ENCODE assay signal across 2 cellular contexts in the genomic region with DNA sequence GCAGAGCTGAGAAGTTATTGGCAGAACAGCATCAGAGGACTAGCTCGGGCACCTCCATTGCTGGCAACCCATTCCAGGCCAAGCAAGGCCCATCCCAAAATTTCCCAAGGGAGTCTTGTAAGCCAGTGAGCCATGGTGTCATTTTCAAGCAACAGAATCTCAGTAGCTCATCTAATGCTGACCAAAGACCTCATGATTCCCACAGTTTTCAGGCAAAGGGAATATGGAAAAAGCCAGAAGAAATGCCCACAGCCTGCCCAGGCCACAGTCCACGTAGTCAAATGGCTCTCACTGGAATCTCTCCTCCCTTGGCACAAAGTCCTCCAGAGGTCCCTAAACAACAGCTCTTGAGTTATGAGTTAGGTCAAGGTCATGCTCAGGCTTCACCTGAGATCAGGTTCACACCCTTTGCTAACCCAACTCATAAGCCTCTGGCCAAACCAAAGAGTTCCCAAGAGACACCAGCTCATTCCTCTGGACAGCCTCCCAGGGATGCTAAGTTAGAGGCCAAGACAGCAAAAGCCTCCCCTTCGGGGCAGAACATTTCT.
A peak's percentile ranks its signal among the peaks of the same experiment; 100 is the strongest.
TF ChIP-seq lines count a peak whose summit lies in the region.

No MANE protein-coding gene starts in this region.

TF ChIP-seq in HepG2, 621 proteins besides CTCF, POLR2A, EP300 and RAD21 (continues in another document):
- no peak for TF ChIP-seq KDM6A (CRISPR knock-in tag; IDR thresholded peaks at IDR 0.05; ENCODE audit: low read depth)
- TF ChIP-seq ZNF143 (CRISPR knock-in tag; IDR thresholded peaks at IDR 0.05): peak; percentile 31; the same call in 1 of the 2 replicates
- TF ChIP-seq NR2F6 (IDR thresholded peaks at IDR 0.05): peak; percentile 76
- peak; percentile 66 for TF ChIP-seq NR2F6 (CRISPR knock-in tag; IDR thresholded peaks at IDR 0.05)
- 0 out of 2 replicates have a peak, but pooled peaks have one; percentile 20 for TF ChIP-seq BORCS8-MEF2B (CRISPR knock-in tag; IDR thresholded peaks at IDR 0.05)
- no peak for TF ChIP-seq FOXK2 (IDR thresholded peaks at IDR 0.05)
- TF ChIP-seq ZNF672 (CRISPR knock-in tag; IDR thresholded peaks at IDR 0.05): no peak
- TF ChIP-seq PHF21A (CRISPR knock-in tag; IDR thresholded peaks at IDR 0.05): peak; percentile 51; the same call in 1 of the 2 replicates
- TF ChIP-seq NR2F2 (IDR thresholded peaks at IDR 0.05; ENCODE audit: borderline replicate concordance, low read depth): 0 out of 2 replicates have a peak, but pooled peaks have one; percentile 60
- TF ChIP-seq ESRRA (CRISPR knock-in tag; IDR thresholded peaks at IDR 0.05; ENCODE audit: low read depth): peak; percentile 62; the same call in 1 of the 2 replicates
- TF ChIP-seq TEAD2 (CRISPR knock-in tag; IDR thresholded peaks at IDR 0.05): 0 out of 2 replicates have a peak, but pooled peaks have one; percentile 35
- no peak for TF ChIP-seq HNRNPH1 (optimal IDR thresholded peaks at IDR 0.05; ENCODE audit: low read depth, low read length)
- TF ChIP-seq, protein P1, sequence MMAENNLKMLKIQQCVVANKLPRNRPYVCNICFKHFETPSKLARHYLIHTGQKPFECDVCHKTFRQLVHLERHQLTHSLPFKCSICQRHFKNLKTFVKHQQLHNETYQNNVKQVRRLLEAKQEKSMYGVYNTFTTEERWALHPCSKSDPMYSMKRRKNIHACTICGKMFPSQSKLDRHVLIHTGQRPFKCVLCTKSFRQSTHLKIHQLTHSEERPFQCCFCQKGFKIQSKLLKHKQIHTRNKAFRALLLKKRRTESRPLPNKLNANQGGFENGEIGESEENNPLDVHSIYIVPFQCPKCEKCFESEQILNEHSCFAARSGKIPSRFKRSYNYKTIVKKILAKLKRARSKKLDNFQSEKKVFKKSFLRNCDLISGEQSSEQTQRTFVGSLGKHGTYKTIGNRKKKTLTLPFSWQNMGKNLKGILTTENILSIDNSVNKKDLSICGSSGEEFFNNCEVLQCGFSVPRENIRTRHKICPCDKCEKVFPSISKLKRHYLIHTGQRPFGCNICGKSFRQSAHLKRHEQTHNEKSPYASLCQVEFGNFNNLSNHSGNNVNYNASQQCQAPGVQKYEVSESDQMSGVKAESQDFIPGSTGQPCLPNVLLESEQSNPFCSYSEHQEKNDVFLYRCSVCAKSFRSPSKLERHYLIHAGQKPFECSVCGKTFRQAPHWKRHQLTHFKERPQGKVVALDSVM (CRISPR knock-in tag; IDR thresholded peaks at IDR 0.05): peak; percentile 49; the same call in 1 of the 2 replicates
- TF ChIP-seq NFE2L2 (IDR thresholded peaks at IDR 0.05; ENCODE audit: low read length): no peak
- TF ChIP-seq MIER2 (CRISPR knock-in tag; IDR thresholded peaks at IDR 0.05): no peak
- TF ChIP-seq, protein P2, sequence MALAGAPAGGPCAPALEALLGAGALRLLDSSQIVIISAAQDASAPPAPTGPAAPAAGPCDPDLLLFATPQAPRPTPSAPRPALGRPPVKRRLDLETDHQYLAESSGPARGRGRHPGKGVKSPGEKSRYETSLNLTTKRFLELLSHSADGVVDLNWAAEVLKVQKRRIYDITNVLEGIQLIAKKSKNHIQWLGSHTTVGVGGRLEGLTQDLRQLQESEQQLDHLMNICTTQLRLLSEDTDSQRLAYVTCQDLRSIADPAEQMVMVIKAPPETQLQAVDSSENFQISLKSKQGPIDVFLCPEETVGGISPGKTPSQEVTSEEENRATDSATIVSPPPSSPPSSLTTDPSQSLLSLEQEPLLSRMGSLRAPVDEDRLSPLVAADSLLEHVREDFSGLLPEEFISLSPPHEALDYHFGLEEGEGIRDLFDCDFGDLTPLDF (CRISPR knock-in tag; IDR thresholded peaks at IDR 0.05): 0 out of 2 replicates have a peak, but pooled peaks have one; percentile 25
- peak; percentile 92 for TF ChIP-seq HNF4A (CRISPR knock-in tag; IDR thresholded peaks at IDR 0.05)
- TF ChIP-seq GATAD2A (CRISPR knock-in tag; IDR thresholded peaks at IDR 0.05): peak; percentile 18; the same call in 1 of the 2 replicates
- peak; percentile 18; the same call in 1 of the 2 replicates for TF ChIP-seq ARID5B (CRISPR knock-in tag; IDR thresholded peaks at IDR 0.05)
- TF ChIP-seq, protein P3, sequence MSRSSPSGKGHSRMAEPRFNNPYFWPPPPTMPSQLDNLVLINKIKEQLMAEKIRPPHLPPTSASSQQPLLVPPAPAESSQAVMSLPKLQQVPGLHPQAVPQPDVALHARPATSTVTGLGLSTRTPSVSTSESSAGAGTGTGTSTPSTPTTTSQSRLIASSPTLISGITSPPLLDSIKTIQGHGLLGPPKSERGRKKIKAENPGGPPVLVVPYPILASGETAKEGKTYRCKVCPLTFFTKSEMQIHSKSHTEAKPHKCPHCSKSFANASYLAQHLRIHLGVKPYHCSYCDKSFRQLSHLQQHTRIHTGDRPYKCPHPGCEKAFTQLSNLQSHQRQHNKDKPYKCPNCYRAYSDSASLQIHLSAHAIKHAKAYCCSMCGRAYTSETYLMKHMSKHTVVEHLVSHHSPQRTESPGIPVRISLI (CRISPR knock-in tag; IDR thresholded peaks at IDR 0.05; ENCODE audit: borderline replicate concordance): no peak
- TF ChIP-seq ZMYM4 (CRISPR knock-in tag; IDR thresholded peaks at IDR 0.05): peak; percentile 51; the same call in 1 of the 2 replicates
- no peak for TF ChIP-seq EHMT2 (IDR thresholded peaks at IDR 0.05; ENCODE audit: borderline replicate concordance, low read depth, low read length)

TF ChIP-seq in GM12878, 131 proteins besides CTCF, POLR2A, EP300 and RAD21:
- no peak for TF ChIP-seq PAX5 (IDR thresholded peaks at IDR 0.05; ENCODE audit: borderline replicate concordance, low read depth, low read length)
- TF ChIP-seq, protein P4, sequence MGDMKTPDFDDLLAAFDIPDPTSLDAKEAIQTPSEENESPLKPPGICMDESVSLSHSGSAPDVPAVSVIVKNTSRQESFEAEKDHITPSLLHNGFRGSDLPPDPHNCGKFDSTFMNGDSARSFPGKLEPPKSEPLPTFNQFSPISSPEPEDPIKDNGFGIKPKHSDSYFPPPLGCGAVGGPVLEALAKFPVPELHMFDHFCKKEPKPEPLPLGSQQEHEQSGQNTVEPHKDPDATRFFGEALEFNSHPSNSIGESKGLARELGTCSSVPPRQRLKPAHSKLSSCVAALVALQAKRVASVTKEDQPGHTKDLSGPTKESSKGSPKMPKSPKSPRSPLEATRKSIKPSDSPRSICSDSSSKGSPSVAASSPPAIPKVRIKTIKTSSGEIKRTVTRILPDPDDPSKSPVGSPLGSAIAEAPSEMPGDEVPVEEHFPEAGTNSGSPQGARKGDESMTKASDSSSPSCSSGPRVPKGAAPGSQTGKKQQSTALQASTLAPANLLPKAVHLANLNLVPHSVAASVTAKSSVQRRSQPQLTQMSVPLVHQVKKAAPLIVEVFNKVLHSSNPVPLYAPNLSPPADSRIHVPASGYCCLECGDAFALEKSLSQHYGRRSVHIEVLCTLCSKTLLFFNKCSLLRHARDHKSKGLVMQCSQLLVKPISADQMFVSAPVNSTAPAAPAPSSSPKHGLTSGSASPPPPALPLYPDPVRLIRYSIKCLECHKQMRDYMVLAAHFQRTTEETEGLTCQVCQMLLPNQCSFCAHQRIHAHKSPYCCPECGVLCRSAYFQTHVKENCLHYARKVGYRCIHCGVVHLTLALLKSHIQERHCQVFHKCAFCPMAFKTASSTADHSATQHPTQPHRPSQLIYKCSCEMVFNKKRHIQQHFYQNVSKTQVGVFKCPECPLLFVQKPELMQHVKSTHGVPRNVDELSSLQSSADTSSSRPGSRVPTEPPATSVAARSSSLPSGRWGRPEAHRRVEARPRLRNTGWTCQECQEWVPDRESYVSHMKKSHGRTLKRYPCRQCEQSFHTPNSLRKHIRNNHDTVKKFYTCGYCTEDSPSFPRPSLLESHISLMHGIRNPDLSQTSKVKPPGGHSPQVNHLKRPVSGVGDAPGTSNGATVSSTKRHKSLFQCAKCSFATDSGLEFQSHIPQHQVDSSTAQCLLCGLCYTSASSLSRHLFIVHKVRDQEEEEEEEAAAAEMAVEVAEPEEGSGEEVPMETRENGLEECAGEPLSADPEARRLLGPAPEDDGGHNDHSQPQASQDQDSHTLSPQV (IDR thresholded peaks at IDR 0.05): no peak
- no peak for TF ChIP-seq BRCA1 (IDR thresholded peaks at IDR 0.05; ENCODE audit: low read depth, low read length)
- TF ChIP-seq NFIC (IDR thresholded peaks at IDR 0.05; ENCODE audit: low read depth, low read length): no peak
